In the genomic region with DNA sequence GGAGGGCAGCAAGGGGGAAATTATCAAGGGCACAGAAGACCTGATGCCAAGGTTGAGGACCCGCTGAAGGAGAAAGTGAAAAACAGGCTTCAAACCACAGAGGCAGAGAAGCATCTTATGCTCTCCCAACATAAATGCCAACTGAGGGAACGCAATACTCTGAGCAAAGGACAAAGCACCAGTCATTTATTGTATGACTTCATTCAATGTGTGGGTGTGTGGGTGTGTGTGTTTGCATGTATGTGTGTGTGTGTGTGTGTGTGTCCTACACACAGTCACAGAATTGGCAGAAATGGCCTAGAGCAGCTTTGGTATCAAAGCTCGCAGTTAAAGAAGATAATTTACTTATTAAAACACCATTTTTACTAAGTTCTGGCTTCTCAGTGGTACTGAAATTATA, we compare ENCODE assay signal across 20 cellular contexts. TPM values are rescaled to one million over a fixed set of nuclear protein-coding genes. Genes with fewer than 3 reads are reported as not detected.
DNase-seq lines count a peak whose midpoint lies in the region; ATAC-seq, FAIRE-seq and TF ChIP-seq lines count a peak whose summit lies in the region.
"Had no signal": no experiment of that assay in that cellular context is flagged by ENCODE, and none has a peak within 500 bp of the region (broad histone marks: within the 10 kb centered on the region; RNA-seq: fewer than 3 reads in every experiment).

No MANE protein-coding gene starts in this region.

- POLR2A ChIA-PET in HepG2 (lab: Yijun Ruan, JAX) = no interaction called here

- peaks cover 31% of the 10 kb centered on the region for H3K36me3 Mint-ChIP-seq in natural killer cell treated with Interleukin-12 subunit alpha and Interleukin-12 subunit beta and Interleukin-15 and Interleukin-18, amount 100 ng/mL, for 72 hours
- H3K36me3 Mint-ChIP-seq in natural killer cell = peaks cover 10% of the 10 kb centered on the region
- peaks cover 33% of the 10 kb centered on the region for H3K36me3 Mint-ChIP-seq in central memory CD8-positive, alpha-beta T cell (ENCODE audit: insufficient read depth)

- no peak overlapping the region for H3K4me3 ChIP-seq in HepG2 (replicated peaks in 1 of 3; ENCODE audit: insufficient read depth in 1 of 3, low read depth in 2 of 3, low read length in 3 of 3)

- H2AFZ ChIP-seq in HepG2 (ENCODE audit: low read length) = no peak overlapping the region

- no peaks in the 10 kb centered on the region for H3K27me3 Mint-ChIP-seq in natural killer cell treated with Interleukin-12 subunit alpha and Interleukin-12 subunit beta and Interleukin-15 and Interleukin-18, amount 100 ng/mL, for 72 hours
- no peaks in the 10 kb centered on the region for H3K27me3 Mint-ChIP-seq in natural killer cell (ENCODE audit: low read depth in 2 of 2)
- no peaks in the 10 kb centered on the region for H3K27me3 Mint-ChIP-seq in central memory CD8-positive, alpha-beta T cell

- no peak for FAIRE-seq in HepG2 (lab: Jason Lieb, UNC)
- FAIRE-seq: endometrium, RCC 7860, small intestine had no signal

- CTCF ChIA-PET in HepG2 (lab: Yijun Ruan, JAX; ENCODE audit: low intra/inter-chr PET ratio, low total read pairs) = no interaction called here

- intact Hi-C loops in natural killer cell (cut with micrococcal nuclease) = no loop called here
- intact Hi-C loops in HepG2 (cut with micrococcal nuclease; ENCODE audit: unreplicated experiment) = no loop called here

- 96% methylated on average over 3 of the region's 3 CpGs for WGBS in HepG2 (ENCODE audit: low lambda C conversion rate)

- in situ Hi-C loops in HepG2 (cut with HindIII; ENCODE audit: extremely low pct_ligation_motif_present, low pct_unique_long_range_greater_than_20kb) = no loop called here

- no peaks in the 10 kb centered on the region for H4K20me1 ChIP-seq in HepG2 (ENCODE audit: insufficient read depth, low read length)

- H3K27ac Mint-ChIP-seq in natural killer cell treated with Interleukin-12 subunit alpha and Interleukin-12 subunit beta and Interleukin-15 and Interleukin-18, amount 100 ng/mL, for 72 hours = peak overlapping the region; percentile 91 to 94
- H3K27ac Mint-ChIP-seq in natural killer cell = peak overlapping the region in 1 of 2 donors; percentile 13
- peak overlapping the region; percentile 9 for H3K27ac Mint-ChIP-seq in central memory CD8-positive, alpha-beta T cell (ENCODE audit: low read depth)

- ATAC-seq in natural killer cell treated with Interleukin-12 subunit alpha and Interleukin-12 subunit beta and Interleukin-15 and Interleukin-18, amount 100 ng/mL, for 72 hours = no peak
- ATAC-seq in natural killer cell (no peak), HepG2 (no peak)
- no peak for ATAC-seq in central memory CD8-positive, alpha-beta T cell (replicated peaks; ENCODE audit: extremely low read depth, poor library complexity, severe bottlenecking)
- peak; percentile 37 for ATAC-seq in stimulated activated naive CD8-positive, alpha-beta T cell treated with anti-CD3 and anti-CD28 coated beads, Interleukin-15, Interleukin-2, amounts not matched to agents 100 U/mL and 50 U/mL, for 24 hours

- no TSS peak for BruUV-seq in HepG2 (replicated peaks; lab: Mats Ljungman, UMichigan)

- peaks cover 13 to 41% of the 10 kb centered on the region in 2 experiments; a peak in 4 of 5 replicates for H3K36me3 ChIP-seq in HepG2 (replicated peaks in 1 of 2; ENCODE audit: control insufficient read depth in 1 of 2, insufficient read depth in 2 of 2, low read length in 2 of 2)

- peaks cover 7% of the 10 kb centered on the region for H3K79me2 ChIP-seq in HepG2 (ENCODE audit: insufficient read depth, low read length)

- H3K9ac ChIP-seq in HepG2 (ENCODE audit: insufficient read depth, low read depth, low read length) = no peak overlapping the region

- no peak overlapping the region for H3K4me2 ChIP-seq in HepG2 (ENCODE audit: low read depth, low read length)

- H3K9me3 ChIP-seq in HepG2 (ENCODE audit: low read length) = no peaks in the 10 kb centered on the region

- H3K27ac ChIP-seq in HepG2 (ENCODE audit: extremely low read length, insufficient read depth, low read length) = no peak overlapping the region
- H3K27ac ChIP-seq: HL-60 had no signal

- H3K4me1 ChIP-seq in HepG2 (ENCODE audit: insufficient read depth, low read length) = peaks cover 34% of the 10 kb centered on the region

- peaks cover 69 to 75% of the 10 kb centered on the region in 2 donors for H3K4me1 Mint-ChIP-seq in natural killer cell treated with Interleukin-12 subunit alpha and Interleukin-12 subunit beta and Interleukin-15 and Interleukin-18, amount 100 ng/mL, for 72 hours (ENCODE audit: low read depth in 2 of 2)
- H3K4me1 Mint-ChIP-seq in natural killer cell = peaks cover 52 to 65% of the 10 kb centered on the region in 2 donors
- peaks cover 76% of the 10 kb centered on the region for H3K4me1 Mint-ChIP-seq in central memory CD8-positive, alpha-beta T cell

- TF ChIP-seq POLR2A in HepG2 (IDR thresholded peaks at IDR 0.05; ENCODE audit: insufficient read depth in 1 of 2, low read depth in 2 of 2, low read length in 2 of 2) = no peak

- TF ChIP-seq RAD21 in HepG2 (CRISPR knock-in tag; IDR thresholded peaks at IDR 0.05) = no peak

- no peaks in the 10 kb centered on the region for H3K27me3 ChIP-seq in HepG2 (ENCODE audit: control insufficient read depth in 1 of 2, insufficient read depth in 2 of 2, low read length in 2 of 2)

- peaks cover 3% of the 10 kb centered on the region for H3K9me3 Mint-ChIP-seq in natural killer cell treated with Interleukin-12 subunit alpha and Interleukin-12 subunit beta and Interleukin-15 and Interleukin-18, amount 100 ng/mL, for 72 hours
- no peaks in the 10 kb centered on the region for H3K9me3 Mint-ChIP-seq in natural killer cell
- no peaks in the 10 kb centered on the region for H3K9me3 Mint-ChIP-seq in central memory CD8-positive, alpha-beta T cell

- peak overlapping the region; percentile 58 for H3K4me3 Mint-ChIP-seq in natural killer cell treated with Interleukin-12 subunit alpha and Interleukin-12 subunit beta and Interleukin-15 and Interleukin-18, amount 100 ng/mL, for 72 hours
- H3K4me3 Mint-ChIP-seq in natural killer cell = no peak overlapping the region
- no peak overlapping the region for H3K4me3 Mint-ChIP-seq in central memory CD8-positive, alpha-beta T cell

- TF ChIP-seq EP300 in HepG2 (IDR thresholded peaks at IDR 0.05; ENCODE audit: low read depth in 2 of 2, low read length in 2 of 2) (no peak), HepG2 (CRISPR knock-in tag; IDR thresholded peaks at IDR 0.05; ENCODE audit: borderline replicate concordance) (no peak)

- TF ChIP-seq CTCF in natural killer cell (IDR thresholded peaks at IDR 0.05) (no peak), HepG2 (CRISPR knock-in tag; IDR thresholded peaks at IDR 0.05) (no peak)

- DNase-seq in natural killer cell treated with Interleukin-12 subunit alpha and Interleukin-12 subunit beta and Interleukin-15 and Interleukin-18, amount 100 ng/mL, for 72 hours (ENCODE audit: low spot score) = no peak
- no peak for DNase-seq in natural killer cell
- peak; percentile 37 to 39 for DNase-seq in activated CD4-positive, alpha-beta T cell treated with anti-CD3 and anti-CD28 coated beads, Interleukin-2, amount 50 U/mL, for 4 hours
- DNase-seq in central memory CD8-positive, alpha-beta T cell (ENCODE audit: low spot score in 2 of 2) = no peak
- no peak for DNase-seq in stimulated activated naive CD8-positive, alpha-beta T cell treated with anti-CD3 and anti-CD28 coated beads, Interleukin-15, Interleukin-2, amounts not matched to agents 100 U/mL and 50 U/mL, for 24 hours
- no peak for DNase-seq in HepG2 (ENCODE audit: low spot score)
- no peak for DNase-seq in SW 1271 (lab: John Stamatoyannopoulos, UW)
- DNase-seq in A172 (ENCODE audit: low spot score) = no peak
- DNase-seq: activated CD8-positive, alpha-beta memory T cell treated with anti-CD3 and anti-CD28 coated beads, Interleukin-2, amount 50 U/mL, for 48 hours; anterior cingulate cortex; GF-D8; GOT3; KG1; NCI-H1105; NCI-H82; posterior cingulate gyrus; small intestine had no signal

TF ChIP-seq in HepG2, 621 proteins besides CTCF, POLR2A, EP300 and RAD21 (continues in another document):
- TF ChIP-seq NBN (conservative IDR thresholded peaks at IDR 0.05) = no peak

RNA-seq across cellular contexts. Expression of a gene that starts 51.4 kb away (rescaled TPM):
- 100 to 1,000 TPM; 104 to 116 TPM for total RNA-seq in natural killer cell treated with Interleukin-12 subunit alpha and Interleukin-12 subunit beta and Interleukin-15 and Interleukin-18, amount 100 ng/mL, for 72 hours
- 10 to 100 TPM; 36.3 to 60.4 (median 37.5) TPM for total RNA-seq in natural killer cell
- total RNA-seq in HepG2 (2016; rRNA removed; fragmentation: Illumina TruSeq; extraction: Trizol) = 35.4 and 53.3 TPM in 2 replicates
- total RNA-seq in HepG2 (2016; cell fraction: cytosol; rRNA removed; fragmentation: Illumina TruSeq; extraction: Trizol; ENCODE audit: low read depth) = 213 and 242 TPM in 2 replicates
- total RNA-seq in HepG2 (2016; cell fraction: insoluble cytoplasmic fraction; rRNA removed; fragmentation: Illumina TruSeq; extraction: Trizol) = 35.4 and 55.0 TPM in 2 replicates
- total RNA-seq in HepG2 (2016; cell fraction: membrane; rRNA removed; fragmentation: Illumina TruSeq; extraction: Trizol) = 82.8 and 94.5 TPM in 2 replicates
- total RNA-seq in HepG2 (2016; cell fraction: nucleus; rRNA removed; fragmentation: Illumina TruSeq; extraction: Trizol) = 81.3 and 87.6 TPM in 2 replicates
- 110 and 117 TPM in 2 replicates for polyA plus RNA-seq in HepG2 (2011; rRNA removed)
- 84.0 and 87.5 TPM in 2 replicates for polyA plus RNA-seq in HepG2 (2011; cell fraction: cytosol; rRNA removed)
- polyA plus RNA-seq in HepG2 (2011; cell fraction: nucleus; rRNA removed) = 63.2 and 66.8 TPM in 2 replicates
- 66.7 and 76.7 TPM in 2 replicates for polyA plus RNA-seq in HepG2 (2012)
- polyA plus RNA-seq in HepG2 (2016; cell fraction: cytosol; fragmentation: Illumina TruSeq; extraction: Trizol; ENCODE audit: low read depth) = 24.5 and 28.9 TPM in 2 replicates
- 51.5 and 54.9 TPM in 2 replicates for polyA plus RNA-seq in HepG2 (2016; cell fraction: insoluble cytoplasmic fraction; fragmentation: Illumina TruSeq; extraction: Trizol; ENCODE audit: low read depth)
- polyA plus RNA-seq in HepG2 (2016; cell fraction: membrane; fragmentation: Illumina TruSeq; extraction: Trizol; ENCODE audit: low read depth) = 39.9 TPM in 2 replicates
- 128 and 133 TPM in 2 replicates for polyA plus RNA-seq in HepG2 (2016; cell fraction: nucleus; fragmentation: Illumina TruSeq; extraction: Trizol; ENCODE audit: insufficient read depth, low read depth)
- polyA minus RNA-seq in HepG2 (2011; rRNA and poly(A)+ RNA removed; ENCODE audit: low replicate concordance) = 33.9 and 171 TPM in 2 replicates
- 65.9 and 83.0 TPM in 2 replicates for polyA minus RNA-seq in HepG2 (2011; cell fraction: cytosol; rRNA and poly(A)+ RNA removed)
- 109 TPM in 2 replicates for polyA minus RNA-seq in HepG2 (2011; cell fraction: nucleus; rRNA and poly(A)+ RNA removed)
- total RNA-seq in A172 (2014; rRNA removed; shearing (Covaris generic)) = 26.4 and 31.5 TPM in 2 replicates

Comparison
In these comparisons a context has a peak if more than half of its experiments do, and no peak if none do; other contexts are left out.
1. DNase-seq: peak in activated CD4-positive, alpha-beta T cell treated with anti-CD3 and anti-CD28 coated beads, Interleukin-2, amount 50 U/mL, for 4 hours (2 of 2); none in natural killer cell treated with Interleukin-12 subunit alpha and Interleukin-12 subunit beta and Interleukin-15 and Interleukin-18, amount 100 ng/mL, for 72 hours (single experiment), natural killer cell (single experiment), central memory CD8-positive, alpha-beta T cell (0 of 2), stimulated activated naive CD8-positive, alpha-beta T cell treated with anti-CD3 and anti-CD28 coated beads, Interleukin-15, Interleukin-2, amounts not matched to agents 100 U/mL and 50 U/mL, for 24 hours (single experiment), HepG2 (single experiment), SW 1271 (0 of 2) and A172 (single experiment).